In genomic region chr2:189014426-189015138, GRCh38 we compare ENCODE assay signal across 17 cellular contexts. TPM values are rescaled to one million over a fixed set of nuclear protein-coding genes. Genes with fewer than 3 reads are reported as not detected.
DNase-seq lines count a peak whose midpoint lies in the region; ATAC-seq and TF ChIP-seq lines count a peak whose summit lies in the region.
"Had no signal": no experiment of that assay in that cellular context is flagged by ENCODE, and none has a peak within 500 bp of the region (broad histone marks: within the 10 kb centered on the region; RNA-seq: fewer than 3 reads in every experiment).

No MANE protein-coding gene starts in this region.

- H3K4ac ChIP-seq in H9 (ENCODE audit: low read depth, low read length), result no peak overlapping the region

- H2AK5ac ChIP-seq in H9 (ENCODE audit: insufficient read length, low read length), result no peak overlapping the region

- no peaks in the 10 kb centered on the region for H3K27me3 ChIP-seq in H9 (ENCODE audit: insufficient read depth, low read length)
- no peaks in the 10 kb centered on the region for H3K27me3 ChIP-seq in left lung
- H3K27me3 ChIP-seq in stomach smooth muscle (ENCODE audit: control insufficient read depth in 1 of 2, insufficient read depth in 2 of 2, low read length in 2 of 2), result no peaks in the 10 kb centered on the region
- H3K27me3 ChIP-seq: adrenal gland had no signal

- no peak overlapping the region for H2BK15ac ChIP-seq in H9 (ENCODE audit: low read depth, low read length)

- H3K27ac ChIP-seq in H9 (ENCODE audit: insufficient read length, low read depth, low read length) (no peak overlapping the region), left lung (peak overlapping the region in 1 of 2 donors; percentile 33), stomach smooth muscle (ENCODE audit: low read length) (peak overlapping the region; percentile 42)
- H3K27ac ChIP-seq: adrenal gland, lower lobe of right lung had no signal

- no peak overlapping the region for H2BK20ac ChIP-seq in H9 (ENCODE audit: low read depth, low read length, poor library complexity, severe bottlenecking)

- DNase-seq in H9 (no peak), choroid plexus epithelial cell (ENCODE audit: low read depth) (peak; percentile 63), left lung (no peak), NCI-H1436 (lab: John Stamatoyannopoulos, UW) (no peak), nucleus accumbens (lab: John Stamatoyannopoulos, UW) (no peak), NOMO-1 treated with dmso at 0.1 percent for 144 hours (lab: John Stamatoyannopoulos, UW; ENCODE audit: unreplicated experiment) (no peak)
- no peak for DNase-seq in central memory CD4-positive, alpha-beta T cell
- DNase-seq: activated T-cell treated with anti-CD3 and anti-CD28 coated beads for 4 hours; adrenal gland; CD8-positive, alpha-beta T cell; effector memory CD4-positive, alpha-beta T cell; hypothalamus; lower lobe of right lung; stimulated activated CD4-positive, alpha-beta T cell treated with anti-CD3 and anti-CD28 coated beads, Interleukin-4, amount 100 ng/mL, for 1 hour had no signal

- no peak overlapping the region for H3K56ac ChIP-seq in H9 (ENCODE audit: insufficient read length, low read depth, low read length)

- H2AFZ ChIP-seq in H9 (ENCODE audit: low read length), result no peak overlapping the region

- H3K27me3 Mint-ChIP-seq in H9 (ENCODE audit: low read depth), result no peaks in the 10 kb centered on the region
- H3K27me3 Mint-ChIP-seq: progenitor cell of endocrine pancreas; stimulated activated memory B cell treated with anti-CD40 and anti-IgM and Interleukin-4, amounts not matched to agents 10 μg/mL and 1 μg/mL and 100 μg/mL, for 72 hours had no signal

- no peak overlapping the region for H2BK5ac ChIP-seq in H9 (ENCODE audit: insufficient read length, low read length)

- H3K4me1 ChIP-seq in H9 (ENCODE audit: insufficient read depth, low read length) (no peaks in the 10 kb centered on the region), left lung (no peaks in the 10 kb centered on the region), stomach smooth muscle (ENCODE audit: control insufficient read depth, insufficient read depth, low read length) (peaks cover 18% of the 10 kb centered on the region)
- H3K4me1 ChIP-seq: adrenal gland, lower lobe of right lung had no signal

- no peak for TF ChIP-seq CTCF in H9 (conservative IDR thresholded peaks at IDR 0.05)
- no peak for TF ChIP-seq CTCF in choroid plexus epithelial cell (conservative IDR thresholded peaks at IDR 0.05; ENCODE audit: low read depth, low read length)
- no peak for TF ChIP-seq CTCF in left lung (IDR thresholded peaks at IDR 0.05)

- no peak overlapping the region for H3K4me3 Mint-ChIP-seq in H9
- H3K4me3 Mint-ChIP-seq: CD8-positive, alpha-beta T cell; stimulated activated memory B cell treated with anti-CD40 and anti-IgM and Interleukin-4, amounts not matched to agents 10 μg/mL and 1 μg/mL and 100 μg/mL, for 72 hours had no signal

- peak overlapping the region; percentile 45 to 92 (median 61); a peak in 4 of 7 replicates for H3K27ac Mint-ChIP-seq in H9
- H3K27ac Mint-ChIP-seq: CD8-positive, alpha-beta T cell; progenitor cell of endocrine pancreas; stimulated activated memory B cell treated with anti-CD40 and anti-IgM and Interleukin-4, amounts not matched to agents 10 μg/mL and 1 μg/mL and 100 μg/mL, for 72 hours had no signal

- no peaks in the 10 kb centered on the region for H3K9me3 Mint-ChIP-seq in H9
- H3K9me3 Mint-ChIP-seq: CD8-positive, alpha-beta T cell; stimulated activated memory B cell treated with anti-CD40 and anti-IgM and Interleukin-4, amounts not matched to agents 10 μg/mL and 1 μg/mL and 100 μg/mL, for 72 hours had no signal

- H3K79me1 ChIP-seq in H9 (ENCODE audit: insufficient read depth, low read depth, low read length, poor library complexity, severe bottlenecking), result no peaks in the 10 kb centered on the region

- H3K4me3 ChIP-seq in choroid plexus epithelial cell (ENCODE audit: low read depth, low read length) (no peak overlapping the region), left lung (no peak overlapping the region), stomach smooth muscle (ENCODE audit: low read length in 2 of 2) (no peak overlapping the region)
- H3K4me3 ChIP-seq: adrenal gland, lower lobe of right lung had no signal

- H3K36me3 ChIP-seq in left lung (no peaks in the 10 kb centered on the region), stomach smooth muscle (ENCODE audit: control insufficient read depth in 2 of 2, insufficient read depth in 2 of 2, low read length in 2 of 2) (peaks cover 9 to 15% of the 10 kb centered on the region in 2 donors)

- peaks cover 17 to 18% of the 10 kb centered on the region in 2 experiments for H3K4me1 Mint-ChIP-seq in H9
- H3K4me1 Mint-ChIP-seq: stimulated activated memory B cell treated with anti-CD40 and anti-IgM and Interleukin-4, amounts not matched to agents 10 μg/mL and 1 μg/mL and 100 μg/mL, for 72 hours had no signal

- no peak overlapping the region for H4K5ac ChIP-seq in H9 (ENCODE audit: insufficient read length, low read depth, low read length)

- no peaks in the 10 kb centered on the region for H4K20me1 ChIP-seq in H9 (ENCODE audit: control insufficient read depth, insufficient read depth, insufficient read length)

- H3K14ac ChIP-seq in H9 (ENCODE audit: insufficient read depth, low read length), result no peak overlapping the region

- WGBS in H9 (ENCODE audit: extremely low coverage, insufficient read length, low lambda C conversion rate), result no CpG with 5 or more reads among the region's 2 CpGs

- H3K23ac ChIP-seq in H9 (ENCODE audit: insufficient read length, low read depth, low read length), result no peak overlapping the region

- H3K79me2 ChIP-seq in H9 (ENCODE audit: insufficient read depth, low read length), result no peaks in the 10 kb centered on the region

- no peak overlapping the region for H2BK120ac ChIP-seq in H9 (ENCODE audit: low read depth, low read length, poor library complexity, severe bottlenecking)

- no peak overlapping the region for H3K18ac ChIP-seq in H9 (ENCODE audit: insufficient read length, low read depth, low read length)

- no peak overlapping the region for H3T11ph ChIP-seq in H9 (ENCODE audit: low read length)

- H3K9me3 ChIP-seq in H9 (ENCODE audit: control insufficient read depth, low read depth, low read length) (no peaks in the 10 kb centered on the region), left lung (no peaks in the 10 kb centered on the region), stomach smooth muscle (ENCODE audit: control insufficient read depth in 2 of 2, low read length in 2 of 2) (no peaks in the 10 kb centered on the region)
- H3K9me3 ChIP-seq: adrenal gland, lower lobe of right lung had no signal

- H3K23me2 ChIP-seq in H9 (ENCODE audit: insufficient read length, low read depth, low read length, poor library complexity, severe bottlenecking), result no peaks in the 10 kb centered on the region

- no peaks in the 10 kb centered on the region for H3K36me3 Mint-ChIP-seq in H9 (ENCODE audit: insufficient read depth in 1 of 3, low read depth in 3 of 3)
- H3K36me3 Mint-ChIP-seq: CD8-positive, alpha-beta T cell; stimulated activated memory B cell treated with anti-CD40 and anti-IgM and Interleukin-4, amounts not matched to agents 10 μg/mL and 1 μg/mL and 100 μg/mL, for 72 hours had no signal

- ATAC-seq in left lung, result peak; percentile 28
- ATAC-seq: CD8-positive, alpha-beta T cell; lower lobe of right lung; stimulated activated memory B cell treated with anti-CD40 and anti-IgM and Interleukin-4, amounts not matched to agents 10 μg/mL and 1 μg/mL and 100 μg/mL, for 72 hours had no signal

- H3K9ac ChIP-seq in H9 (ENCODE audit: extremely low read depth, insufficient read length, low read length), result no peak overlapping the region
- H3K9ac ChIP-seq in stomach smooth muscle (ENCODE audit: low read length in 2 of 2), result no peak overlapping the region

- no peak overlapping the region for H4K8ac ChIP-seq in H9 (replicated peaks; ENCODE audit: insufficient read length, low read depth, low read length)

- intact Hi-C loops in left lung (cut with DNase I), result no loop called here

- no peak overlapping the region for H4K91ac ChIP-seq in H9 (ENCODE audit: insufficient read length, low read depth, low read length)

- H2BK12ac ChIP-seq in H9 (ENCODE audit: insufficient read length, low read depth, low read length), result no peak overlapping the region

- no peak overlapping the region for H3K4me2 ChIP-seq in H9 (ENCODE audit: insufficient read depth, insufficient read length, low read length)

RNA-seq across cellular contexts. Expression of gene COL3A1, which starts 40.4 kb away (rescaled TPM):
- total RNA-seq in H9 (2021) (not detected in 2 replicates), left lung (1,000 to 10,000 TPM; 1,354 to 5,576 TPM)
- total RNA-seq: CD8-positive, alpha-beta T cell had no signal

Comparison
In these comparisons a context has a peak if more than half of its experiments do, and no peak if none do; other contexts are left out.
1. RNA of gene COL3A1, which starts 40.4 kb away (total RNA-seq): 1,354 to 5,576 TPM in left lung; not detected in H9; every median in the first group is over 1,000 times any median in the second.